Comparison of ENCODE assay signal across 10 cellular contexts in the genomic region with DNA sequence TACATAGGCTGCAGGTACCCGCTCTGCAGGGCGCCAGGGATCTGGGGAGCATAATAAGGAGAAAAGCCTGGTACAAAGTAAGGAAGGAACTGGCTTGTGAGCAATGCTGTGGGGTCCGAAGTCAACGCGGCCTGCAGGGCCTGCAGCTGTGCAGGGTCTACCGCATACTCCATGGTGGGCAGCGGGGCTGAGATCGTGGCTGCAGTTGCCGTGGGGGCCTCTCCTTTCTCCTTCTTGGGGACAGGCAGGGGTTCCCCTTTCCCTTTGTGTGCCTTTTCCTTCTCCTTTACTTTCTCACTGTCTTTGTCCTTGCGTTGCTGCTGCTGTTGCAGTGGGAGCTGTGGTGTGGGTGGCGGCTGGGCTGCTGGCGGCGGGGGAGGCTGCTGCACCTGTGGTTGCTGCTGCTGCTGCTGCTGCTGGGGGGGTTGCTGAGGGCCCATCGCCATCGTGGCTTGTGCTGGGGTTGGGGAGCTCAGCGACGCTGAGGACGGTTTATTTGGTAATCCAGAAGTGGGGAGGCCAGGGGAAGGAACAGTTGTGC.
A peak's percentile ranks its signal among the peaks of the same experiment; 100 is the strongest.
DNase-seq lines count a peak whose midpoint lies in the region; ATAC-seq and TF ChIP-seq lines count a peak whose summit lies in the region.
"Had no signal": no experiment of that assay in that cellular context is flagged by ENCODE, and none has a peak within 500 bp of the region (broad histone marks: within the 10 kb centered on the region; RNA-seq: fewer than 3 reads in every experiment).

No MANE protein-coding gene starts in this region.

- H3K9ac ChIP-seq in adipocyte (ENCODE audit: low read length), result peak overlapping the region; percentile 85

- H3K4me1 ChIP-seq in adipocyte (ENCODE audit: control insufficient read depth, insufficient read depth, low read length) (peaks cover 26% of the 10 kb centered on the region), tibial artery (peaks cover 0 to 44% (median 21%) of the 10 kb centered on the region in 4 donors)

- no peaks in the 10 kb centered on the region for H3K36me3 Mint-ChIP-seq in activated naive CD4-positive, alpha-beta T cell treated with anti-CD3 and anti-CD28 coated beads, Interleukin-2, amount 50 U/mL, for 24 hours
- H3K36me3 Mint-ChIP-seq in mesothelial cell of epicardium, result peaks cover 48% of the 10 kb centered on the region

- H3K27me3 Mint-ChIP-seq in activated naive CD4-positive, alpha-beta T cell treated with anti-CD3 and anti-CD28 coated beads, Interleukin-2, amount 50 U/mL, for 24 hours, result peaks cover 7% of the 10 kb centered on the region
- no peaks in the 10 kb centered on the region for H3K27me3 Mint-ChIP-seq in mesothelial cell of epicardium (ENCODE audit: low read depth)

- H3K27ac Mint-ChIP-seq in activated naive CD4-positive, alpha-beta T cell treated with anti-CD3 and anti-CD28 coated beads, Interleukin-2, amount 50 U/mL, for 24 hours, result no peak overlapping the region
- H3K27ac Mint-ChIP-seq in mesothelial cell of epicardium, result peak overlapping the region; percentile 66

- intact Hi-C loops in tibial artery (cut with DNase I; ENCODE audit: low total_unique reads), result loop anchor here (10.0 kb wide), 1 partner anchor 276 kb away; no protein-coding TSS in a partner anchor

- ATAC-seq in GM18858 (IDR thresholded peaks at IDR 0.05; ENCODE audit: unreplicated experiment), result no peak

- DNase-seq in activated naive CD4-positive, alpha-beta T cell (lab: John Stamatoyannopoulos, UW), result no peak
- no peak for DNase-seq in adipocyte (ENCODE audit: low read depth)
- no peak for DNase-seq in mesothelial cell of epicardium (ENCODE audit: low spot score in 2 of 2, unreplicated experiment in 2 of 2)
- no peak for DNase-seq in tibial artery
- DNase-seq in 8988T, result no peak
- no peak for DNase-seq in epidermal melanocyte (ENCODE audit: insufficient read length, low spot score)
- DNase-seq: NCI-H510A had no signal

- peak overlapping the region; percentile 88 for H3K4me3 Mint-ChIP-seq in activated naive CD4-positive, alpha-beta T cell treated with anti-CD3 and anti-CD28 coated beads, Interleukin-2, amount 50 U/mL, for 24 hours
- H3K4me3 Mint-ChIP-seq in mesothelial cell of epicardium, result peak overlapping the region; percentile 66

- H3K27ac ChIP-seq in tibial artery, result peak overlapping the region; percentile 96 to 98

- no peaks in the 10 kb centered on the region for H3K9me3 ChIP-seq in adipocyte (ENCODE audit: control insufficient read depth, low read length)
- no peaks in the 10 kb centered on the region for H3K9me3 ChIP-seq in tibial artery
- H3K9me3 ChIP-seq: tibial nerve had no signal

- H3K36me3 ChIP-seq in adipocyte (ENCODE audit: control insufficient read depth, insufficient read depth, low read length, severe bottlenecking), result peaks cover 24% of the 10 kb centered on the region
- H3K36me3 ChIP-seq in tibial artery, result peaks cover 28 to 38% (median 31%) of the 10 kb centered on the region in 3 donors

- TF ChIP-seq CTCF in mesothelial cell of epicardium (IDR thresholded peaks at IDR 0.05; ENCODE audit: unreplicated experiment), result no peak
- no peak for TF ChIP-seq CTCF in tibial artery (IDR thresholded peaks at IDR 0.05)

- H3K4me3 ChIP-seq in adipocyte (ENCODE audit: low read length) (peak overlapping the region; percentile 84), tibial artery (peak overlapping the region; percentile 58 to 62)

- H3K9me3 Mint-ChIP-seq in activated naive CD4-positive, alpha-beta T cell treated with anti-CD3 and anti-CD28 coated beads, Interleukin-2, amount 50 U/mL, for 24 hours, result no peaks in the 10 kb centered on the region
- no peaks in the 10 kb centered on the region for H3K9me3 Mint-ChIP-seq in mesothelial cell of epicardium

- H3K27me3 ChIP-seq in adipocyte (replicated peaks; ENCODE audit: control insufficient read depth, insufficient read depth, low read length), result no peaks in the 10 kb centered on the region
- no peaks in the 10 kb centered on the region for H3K27me3 ChIP-seq in tibial artery
- H3K27me3 ChIP-seq: tibial nerve had no signal

- H3K4me1 Mint-ChIP-seq in activated naive CD4-positive, alpha-beta T cell treated with anti-CD3 and anti-CD28 coated beads, Interleukin-2, amount 50 U/mL, for 24 hours, result peaks cover 10% of the 10 kb centered on the region
- H3K4me1 Mint-ChIP-seq in mesothelial cell of epicardium, result peaks cover 18% of the 10 kb centered on the region
